28 cellular contexts compared by ENCODE assay signal in genomic region chr10:18533921-18534320, GRCh38.
"Had no signal": no experiment of that assay in that cellular context is flagged by ENCODE, and none has a peak within 500 bp of the region (broad histone marks: within the 10 kb centered on the region; RNA-seq: fewer than 3 reads in every experiment).

No MANE protein-coding gene starts in this region.

- H3K27ac Mint-ChIP-seq: natural killer cell; nephron progenitor cell; stimulated activated effector memory CD8-positive, alpha-beta T cell treated with anti-CD3 and anti-CD28 coated beads, Interleukin-12 subunit alpha, Interleukin-12 subunit beta, amount 100 ng/mL, for 72 hours; stimulated activated naive B cell treated with anti-CD40 and anti-IgM and Interleukin-4, amounts not matched to agents 10 μg/mL and 1 μg/mL and 100 μg/mL, for 72 hours; stimulated activated naive CD8-positive, alpha-beta T cell treated with anti-CD3 and anti-CD28 coated beads, Interleukin-15, Interleukin-2, amounts not matched to agents 100 ng/mL and 50 ng/mL, for 24 hours had no signal

- H3K4me1 Mint-ChIP-seq: natural killer cell; nephron progenitor cell; neural crest cell; stimulated activated effector memory CD8-positive, alpha-beta T cell treated with anti-CD3 and anti-CD28 coated beads, Interleukin-12 subunit alpha, Interleukin-12 subunit beta, amount 100 ng/mL, for 72 hours; stimulated activated naive B cell treated with anti-CD40 and anti-IgM and Interleukin-4, amounts not matched to agents 10 μg/mL and 1 μg/mL and 100 μg/mL, for 72 hours had no signal

- H3K9me3 Mint-ChIP-seq: natural killer cell; stimulated activated effector memory CD8-positive, alpha-beta T cell treated with anti-CD3 and anti-CD28 coated beads, Interleukin-12 subunit alpha, Interleukin-12 subunit beta, amount 100 ng/mL, for 72 hours had no signal

- H3K4me3 Mint-ChIP-seq: natural killer cell; nephron progenitor cell; neural crest cell; stimulated activated effector memory CD8-positive, alpha-beta T cell treated with anti-CD3 and anti-CD28 coated beads, Interleukin-12 subunit alpha, Interleukin-12 subunit beta, amount 100 ng/mL, for 72 hours; stimulated activated naive B cell treated with anti-CD40 and anti-IgM and Interleukin-4, amounts not matched to agents 10 μg/mL and 1 μg/mL and 100 μg/mL, for 72 hours; stimulated activated naive CD8-positive, alpha-beta T cell treated with anti-CD3 and anti-CD28 coated beads, Interleukin-15, Interleukin-2, amounts not matched to agents 100 ng/mL and 50 ng/mL, for 24 hours had no signal

- H3K4me3 ChIP-seq: pancreas, prostate gland, right atrium auricular region, right lobe of liver, sigmoid colon, stomach, thoracic aorta, thyroid gland, tibial nerve, upper lobe of left lung, vagina had no signal

- H3K27me3 Mint-ChIP-seq: stimulated activated naive B cell treated with anti-CD40 and anti-IgM and Interleukin-4, amounts not matched to agents 10 μg/mL and 1 μg/mL and 100 μg/mL, for 72 hours; stimulated activated naive CD8-positive, alpha-beta T cell treated with anti-CD3 and anti-CD28 coated beads, Interleukin-15, Interleukin-2, amounts not matched to agents 100 ng/mL and 50 ng/mL, for 24 hours had no signal

- H3K9me3 ChIP-seq: neutrophil, pancreas, prostate gland, right atrium auricular region, right lobe of liver, sigmoid colon, stomach, thoracic aorta, thyroid gland, tibial nerve, upper lobe of left lung, vagina had no signal

- H3K4me1 ChIP-seq: pancreas, prostate gland, right atrium auricular region, right lobe of liver, sigmoid colon, stomach, thyroid gland, tibial nerve, upper lobe of left lung, vagina had no signal

- ATAC-seq: natural killer cell; pancreas; right lobe of liver; stimulated activated effector memory CD8-positive, alpha-beta T cell treated with anti-CD3 and anti-CD28 coated beads, Interleukin-12 subunit alpha, Interleukin-12 subunit beta, amount 100 ng/mL, for 72 hours; stimulated activated naive B cell treated with anti-CD40 and anti-IgM and Interleukin-4, amounts not matched to agents 10 μg/mL and 1 μg/mL and 100 μg/mL, for 72 hours had no signal

- H3K27ac ChIP-seq: neutrophil, pancreas, prostate gland, right atrium auricular region, right lobe of liver, stomach, thoracic aorta, thyroid gland, tibial nerve, upper lobe of left lung, vagina had no signal

- H3K27me3 ChIP-seq: neutrophil, pancreas, right atrium auricular region, right lobe of liver, sigmoid colon, stomach, thyroid gland, tibial nerve, upper lobe of left lung, vagina had no signal

- H3K36me3 Mint-ChIP-seq: natural killer cell had no signal

- DNase-seq: natural killer cell; nephron progenitor cell; nucleus accumbens; pancreas; retina; right lobe of liver; sigmoid colon; small intestine; stimulated activated CD4-positive, alpha-beta T cell treated with anti-CD3 and anti-CD28 coated beads, Interleukin-15, amount 100 ng/mL, for 24 hours; stimulated activated CD4-positive, alpha-beta T cell treated with anti-CD3 and anti-CD28 coated beads, Interleukin-2, amount 100 ng/mL, for 24 hours; stimulated activated CD4-positive, alpha-beta T cell treated with anti-CD3 and anti-CD28 coated beads, Interleukin-2, amount 100 ng/mL, for 48 hours; stimulated activated CD4-positive, alpha-beta T cell treated with anti-CD3 and anti-CD28 coated beads, Interleukin-4, amount 100 ng/mL, for 24 hours; stimulated activated naive B cell treated with anti-CD40 and anti-IgM and Interleukin-4, amounts not matched to agents 10 μg/mL and 1 μg/mL and 100 μg/mL, for 72 hours; stimulated activated naive CD4-positive, alpha-beta T cell treated with Interleukin-2 at 50 U/mL for 16 hours; stomach; thyroid gland; trophoblast cell; upper lobe of left lung had no signal

- FAIRE-seq: pancreas, small intestine, urothelium cell line had no signal
